14 cellular contexts compared by ENCODE assay signal in genomic region chr6:29725981-29726380, GRCh38. TPM values are rescaled to one million over a fixed set of nuclear protein-coding genes. Genes with fewer than 3 reads are reported as not detected.
A peak's percentile ranks its signal among the peaks of the same experiment; 100 is the strongest.
DNase-seq lines count a peak whose midpoint lies in the region; ATAC-seq and TF ChIP-seq lines count a peak whose summit lies in the region.
"Had no signal": no experiment of that assay in that cellular context is flagged by ENCODE, and none has a peak within 500 bp of the region (broad histone marks: within the 10 kb centered on the region; RNA-seq: fewer than 3 reads in every experiment).

No MANE protein-coding gene starts in this region.

- ATAC-seq in activated B cell treated with CpG ODN at 0.5 μM for 24 hours (ENCODE audit: low read depth), result no peak
- no peak for ATAC-seq in stimulated activated naive CD8-positive, alpha-beta T cell treated with anti-CD3 and anti-CD28 coated beads, Interleukin-15, amount 100 ng/mL, for 72 hours
- no peak for ATAC-seq in GM21423 (IDR thresholded peaks at IDR 0.05; ENCODE audit: unreplicated experiment)

- intact Hi-C loops in activated B cell treated with CpG ODN at 0.5 μM for 24 hours (cut with micrococcal nuclease), result no loop called here

- H3K27ac ChIP-seq in caudate nucleus (ENCODE audit: low read depth, low read length), result no peak overlapping the region
- H3K27ac ChIP-seq: dorsolateral prefrontal cortex, suprapubic skin had no signal

- H3K27me3 Mint-ChIP-seq in activated naive CD4-positive, alpha-beta T cell treated with anti-CD3 and anti-CD28 coated beads, Interleukin-2, amount 50 U/mL, for 24 hours, result no peaks in the 10 kb centered on the region
- no peaks in the 10 kb centered on the region for H3K27me3 Mint-ChIP-seq in activated B cell treated with CpG ODN at 0.5 μM for 24 hours
- peaks cover 28 to 34% (median 33%) of the 10 kb centered on the region in 3 donors for H3K27me3 Mint-ChIP-seq in immature natural killer cell (ENCODE audit: low read depth in 3 of 3)
- H3K27me3 Mint-ChIP-seq in stimulated activated naive CD8-positive, alpha-beta T cell treated with anti-CD3 and anti-CD28 coated beads, Interleukin-15, amount 100 ng/mL, for 72 hours, result no peaks in the 10 kb centered on the region

- H3K9me3 Mint-ChIP-seq in activated naive CD4-positive, alpha-beta T cell treated with anti-CD3 and anti-CD28 coated beads, Interleukin-2, amount 50 U/mL, for 24 hours, result no peaks in the 10 kb centered on the region
- H3K9me3 Mint-ChIP-seq in activated B cell treated with CpG ODN at 0.5 μM for 24 hours (no peaks in the 10 kb centered on the region), immature natural killer cell (no peaks in the 10 kb centered on the region)
- H3K9me3 Mint-ChIP-seq in stimulated activated naive CD8-positive, alpha-beta T cell treated with anti-CD3 and anti-CD28 coated beads, Interleukin-15, amount 100 ng/mL, for 72 hours, result no peaks in the 10 kb centered on the region

- DNase-seq in activated naive CD4-positive, alpha-beta T cell treated with anti-CD3 and anti-CD28 coated beads, Interleukin-2, amount 50 U/mL, for 16 hours, result no peak
- DNase-seq in activated B cell treated with CpG ODN at 0.5 μM for 24 hours (no peak), immature natural killer cell (peak in 2 of 3 donors; percentile 18 to 26), caudate nucleus (lab: John Stamatoyannopoulos, UW) (no peak), COR-L47 (lab: John Stamatoyannopoulos, UW) (no peak)
- no peak for DNase-seq in stimulated activated naive CD8-positive, alpha-beta T cell treated with anti-CD3 and anti-CD28 coated beads, Interleukin-15, amount 100 ng/mL, for 72 hours
- DNase-seq: dorsolateral prefrontal cortex, hippocampal formation, KG1, NCI-H1092 treated with DMSO at 0.1 percent for 48 hours, NCI-H2171 had no signal

- peak overlapping the region; percentile 95 for H3K4me3 Mint-ChIP-seq in activated naive CD4-positive, alpha-beta T cell treated with anti-CD3 and anti-CD28 coated beads, Interleukin-2, amount 50 U/mL, for 24 hours
- H3K4me3 Mint-ChIP-seq in activated B cell treated with CpG ODN at 0.5 μM for 24 hours, result peak overlapping the region; percentile 94
- H3K4me3 Mint-ChIP-seq in immature natural killer cell, result peak overlapping the region; percentile 95 to 96 (median 95)
- H3K4me3 Mint-ChIP-seq in stimulated activated naive CD8-positive, alpha-beta T cell treated with anti-CD3 and anti-CD28 coated beads, Interleukin-15, amount 100 ng/mL, for 72 hours, result peak overlapping the region; percentile 94 to 97

- POLR2A ChIA-PET in activated B cell treated with CpG ODN at 0.5 μM for 24 hours (lab: Charles Lee), result interaction anchor here (1.2 to 4.4 kb wide), 4 partner anchors 10 to 335 kb away, joined by 3 to 31 read pairs (median 11); partner anchors contain the start of gene POLR1H

- CTCF ChIA-PET in activated B cell treated with CpG ODN at 0.5 μM for 24 hours (lab: Charles Lee), result interaction anchor here (0.7 to 2.0 kb wide), 4 partner anchors 10 to 76 kb away, joined by 3 to 5 read pairs (median 4); no protein-coding TSS in a partner anchor

- peaks cover 22% of the 10 kb centered on the region for H3K36me3 Mint-ChIP-seq in activated naive CD4-positive, alpha-beta T cell treated with anti-CD3 and anti-CD28 coated beads, Interleukin-2, amount 50 U/mL, for 24 hours
- H3K36me3 Mint-ChIP-seq in activated B cell treated with CpG ODN at 0.5 μM for 24 hours (ENCODE audit: low read depth) (peaks cover 58% of the 10 kb centered on the region), immature natural killer cell (peaks cover 34 to 40% (median 35%) of the 10 kb centered on the region in 3 donors)

- H3K4me1 Mint-ChIP-seq in activated naive CD4-positive, alpha-beta T cell treated with anti-CD3 and anti-CD28 coated beads, Interleukin-2, amount 50 U/mL, for 24 hours, result peaks cover 85% of the 10 kb centered on the region
- H3K4me1 Mint-ChIP-seq in activated B cell treated with CpG ODN at 0.5 μM for 24 hours (peaks cover 77% of the 10 kb centered on the region), immature natural killer cell (peaks cover 83 to 94% of the 10 kb centered on the region in 2 donors)
- peaks cover 80% of the 10 kb centered on the region for H3K4me1 Mint-ChIP-seq in stimulated activated naive CD8-positive, alpha-beta T cell treated with anti-CD3 and anti-CD28 coated beads, Interleukin-15, amount 100 ng/mL, for 72 hours

- H3K27ac Mint-ChIP-seq in activated naive CD4-positive, alpha-beta T cell treated with anti-CD3 and anti-CD28 coated beads, Interleukin-2, amount 50 U/mL, for 24 hours, result peak overlapping the region; percentile 56
- H3K27ac Mint-ChIP-seq in activated B cell treated with CpG ODN at 0.5 μM for 24 hours (peak overlapping the region; percentile 98), immature natural killer cell (peak overlapping the region; percentile 95 to 100 (median 99))
- peak overlapping the region; percentile 86 to 98 for H3K27ac Mint-ChIP-seq in stimulated activated naive CD8-positive, alpha-beta T cell treated with anti-CD3 and anti-CD28 coated beads, Interleukin-15, amount 100 ng/mL, for 72 hours

- TF ChIP-seq CTCF in activated B cell treated with CpG ODN at 0.5 μM for 24 hours (IDR thresholded peaks at IDR 0.05), result no peak

RNA-seq across cellular contexts. Expression of gene HLA-F, which starts 2.7 kb away (rescaled TPM):
- total RNA-seq in activated B cell treated with CpG ODN at 0.5 μM for 24 hours, result 726 and 736 TPM in 2 replicates
- polyA plus RNA-seq in immature natural killer cell, result 100 to 1,000 TPM; 595 to 720 (median 639) TPM

RNA-seq across cellular contexts. Expression of gene ZFP57, which starts 45.0 kb away (rescaled TPM):
- 5.2 and 5.5 TPM in 2 replicates for total RNA-seq in activated B cell treated with CpG ODN at 0.5 μM for 24 hours
- polyA plus RNA-seq in immature natural killer cell, result 1 to 10 TPM in 2 of 3 donors, not detected in 1; 5.2 to 9.0 TPM

Comparison
In these comparisons a context has a peak if more than half of its experiments do, and no peak if none do; other contexts are left out.
1. DNase-seq: peak in immature natural killer cell (2 of 3); none in activated naive CD4-positive, alpha-beta T cell treated with anti-CD3 and anti-CD28 coated beads, Interleukin-2, amount 50 U/mL, for 16 hours (single experiment), activated B cell treated with CpG ODN at 0.5 μM for 24 hours (single experiment), stimulated activated naive CD8-positive, alpha-beta T cell treated with anti-CD3 and anti-CD28 coated beads, Interleukin-15, amount 100 ng/mL, for 72 hours (0 of 2), caudate nucleus (0 of 61) and COR-L47 (single experiment).
2. Peak in every context shown above with its lines, with median percentiles within 50 percentile points of each other: H3K27ac Mint-ChIP-seq and H3K4me3 Mint-ChIP-seq.